Comparison of ENCODE assay signal across 13 cellular contexts in genomic region chr12:121331268-121331667, GRCh38. TPM values are rescaled to one million over a fixed set of nuclear protein-coding genes. Genes with fewer than 3 reads are reported as not detected.
DNase-seq lines count a peak whose midpoint lies in the region; ATAC-seq and TF ChIP-seq lines count a peak whose summit lies in the region.
"Had no signal": no experiment of that assay in that cellular context is flagged by ENCODE, and none has a peak within 500 bp of the region (broad histone marks: within the 10 kb centered on the region; RNA-seq: fewer than 3 reads in every experiment).

No MANE protein-coding gene starts in this region.

- in situ Hi-C loops in SK-MEL-5 (cut with HindIII; ENCODE audit: low pct_unique_long_range_greater_than_20kb, low sequenced_read_pairs): no loop called here

- no peaks in the 10 kb centered on the region for H3K79me2 ChIP-seq in neural cell (replicated peaks; ENCODE audit: insufficient read depth, low read length)

- H3K36me3 ChIP-seq in neural cell (ENCODE audit: insufficient read depth, low read length): peaks cover 4% of the 10 kb centered on the region

- no peak overlapping the region for H2AFZ ChIP-seq in neural cell (ENCODE audit: low read depth, low read length)

- no peak for TF ChIP-seq RAD21 in neural cell (conservative IDR thresholded peaks at IDR 0.05)

- H4K20me1 ChIP-seq in neural cell (ENCODE audit: insufficient read depth): no peaks in the 10 kb centered on the region

- ATAC-seq in esophagus mucosa: peak; percentile 72

- H3K4me3 ChIP-seq in neural cell (ENCODE audit: low read length): no peak overlapping the region

- H3K9me3 ChIP-seq in neural cell (ENCODE audit: low read length): no peaks in the 10 kb centered on the region

- H3K27ac ChIP-seq in neural cell (ENCODE audit: low read length): peak overlapping the region; percentile 64
- H3K27ac ChIP-seq: RWPE1 had no signal

- TF ChIP-seq CTCF in neural cell (IDR thresholded peaks at IDR 0.05; ENCODE audit: poor library complexity, severe bottlenecking): no peak

- DNase-seq in DMS53 (lab: John Stamatoyannopoulos, UW) (peak; percentile 39), SK-MEL-5 (ENCODE audit: low read depth, low spot score) (peak; percentile 10), NCI-H446 treated with DMSO at 0.1 percent for 48 hours (lab: John Stamatoyannopoulos, UW) (no peak), cerebellum (ENCODE audit: low spot score) (no peak), RKO (ENCODE audit: low spot score) (no peak)
- DNase-seq: ACHN; AML-193; COR-L47; KG1; NK-92 treated with Interleukin-12 subunit alpha and Interleukin-12 subunit beta, amount 100 ng/mL, for 24 hours had no signal

- no peak overlapping the region for H3K4me2 ChIP-seq in neural cell (ENCODE audit: low read length)

- no peak for TF ChIP-seq EP300 in neural cell (conservative IDR thresholded peaks at IDR 0.05; ENCODE audit: poor library complexity, severe bottlenecking)

- no peaks in the 10 kb centered on the region for H3K9me2 ChIP-seq in neural cell (ENCODE audit: insufficient read depth, low read length)

- no peaks in the 10 kb centered on the region for H3K27me3 ChIP-seq in neural cell (ENCODE audit: insufficient read depth, low read depth, low read length)

- no peak overlapping the region for H3K9ac ChIP-seq in neural cell (ENCODE audit: low read length)

- H3F3A ChIP-seq in neural cell (ENCODE audit: insufficient read depth, low read length, poor library complexity, severe bottlenecking): no peaks in the 10 kb centered on the region

TF ChIP-seq in neural cell, 6 proteins besides CTCF, POLR2A, EP300 and RAD21:
- no peak for TF ChIP-seq POLR2AphosphoS5 (IDR thresholded peaks at IDR 0.05)
- TF ChIP-seq EZH2 (IDR thresholded peaks at IDR 0.05; ENCODE audit: borderline replicate concordance, insufficient read depth, low read length, poor library complexity, severe bottlenecking): no peak

RNA-seq across cellular contexts. Expression of gene ANAPC5, which starts 20.9 kb away (rescaled TPM):
- 237 and 247 TPM in 2 replicates for total RNA-seq in SK-MEL-5 (2014; rRNA removed; shearing (Covaris generic))
- polyA plus RNA-seq in SK-MEL-5 (2015; cell fraction: cytosol; rRNA removed): 152 and 190 TPM in 2 replicates
- polyA plus RNA-seq in SK-MEL-5 (2015; cell fraction: nucleus; rRNA removed): 915 and 949 TPM in 2 replicates
- total RNA-seq in esophagus mucosa (68.2 TPM), cerebellum (159 TPM)
- polyA plus RNA-seq in neural cell: 199 and 272 TPM in 2 replicates
- 158 and 178 TPM in 2 replicates for polyA minus RNA-seq in neural cell

RNA-seq across cellular contexts. Expression of gene CAMKK2, which starts 34.8 kb away (rescaled TPM):
- total RNA-seq in SK-MEL-5 (2014; rRNA removed; shearing (Covaris generic)): 9.1 and 9.8 TPM in 2 replicates
- polyA plus RNA-seq in SK-MEL-5 (2015; cell fraction: cytosol; rRNA removed): 24.0 and 26.4 TPM in 2 replicates
- 18.1 and 29.0 TPM in 2 replicates for polyA plus RNA-seq in SK-MEL-5 (2015; cell fraction: nucleus; rRNA removed)
- total RNA-seq in esophagus mucosa (17.5 TPM), cerebellum (27.3 TPM)
- 29.2 and 38.0 TPM in 2 replicates for polyA plus RNA-seq in neural cell
- polyA minus RNA-seq in neural cell: 28.5 and 32.4 TPM in 2 replicates

Comparison
In these comparisons a context has a peak if more than half of its experiments do, and no peak if none do; other contexts are left out.
1. DNase-seq: peak in DMS53 (single experiment) and SK-MEL-5 (single experiment); none in NCI-H446 treated with DMSO at 0.1 percent for 48 hours (single experiment), cerebellum (single experiment) and RKO (single experiment).